Comparison of ENCODE assay signal across 33 cellular contexts in the genomic region with DNA sequence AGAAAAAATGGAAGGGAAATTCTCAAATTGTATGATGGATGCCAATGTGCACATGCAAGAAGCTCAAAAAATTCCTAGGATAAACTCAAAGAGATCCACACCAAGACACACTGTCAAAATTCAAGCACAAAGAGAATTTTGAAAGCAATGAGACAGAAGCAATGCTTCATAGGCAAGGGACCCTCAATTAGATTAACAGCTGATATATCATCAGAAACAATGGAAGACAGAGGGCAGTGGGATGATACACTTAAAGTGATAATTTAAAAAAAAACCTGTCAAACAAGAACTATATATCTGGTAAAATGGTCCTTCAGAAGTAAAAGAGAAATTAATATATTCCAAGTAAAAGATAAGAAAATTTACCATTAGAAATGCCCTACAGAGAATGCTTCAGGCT.
"Had no signal": no experiment of that assay in that cellular context is flagged by ENCODE, and none has a peak within 500 bp of the region (broad histone marks: within the 10 kb centered on the region; RNA-seq: fewer than 3 reads in every experiment).

No MANE protein-coding gene starts in this region.

- H3K27ac Mint-ChIP-seq: activated CD4-positive, alpha-beta T cell treated with anti-CD3 and anti-CD28 coated beads, Interleukin-2, amount 10 ng/mL, durations not matched to agents 24 days and 14 days; activated CD8-positive, alpha-beta T cell treated with anti-CD3 and anti-CD28 coated beads, Interleukin-2, amount 10 ng/mL, durations not matched to agents 7 days and 5 days; activated naive CD4-positive, alpha-beta T cell treated with anti-CD3 and anti-CD28 coated beads, Interleukin-2, amount 50 U/mL, for 24 hours; activated naive CD8-positive, alpha-beta T cell treated with anti-CD3 and anti-CD28 coated beads, Interleukin-2, amount 10 ng/mL, durations not matched to agents 7 days and 5 days; activated T-cell treated with anti-CD3 and anti-CD28 coated beads, Interleukin-2, amount 50 U/mL, for 24 hours; activated T-helper 2 cell treated with anti-CD3 and anti-CD28 coated beads, Interferon-gamma antibody, Interleukin-2, Interleukin-4, amounts not matched to agents 10 μg/mL and 5 μg/mL and 100 μg/mL, durations not matched to agents 14 hours and 24 hours and 36 hours had no signal

- H3K27me3 ChIP-seq: ascending aorta, cardiac muscle cell, colonic mucosa, Peyer's patch, SJSA1 had no signal

- ATAC-seq: activated CD8-positive, alpha-beta T cell treated with anti-CD3 and anti-CD28 coated beads, Interleukin-2, amount 10 ng/mL, durations not matched to agents 7 days and 5 days; PC-3; SK-N-SH treated with all-trans-retinoic acid at 6 μM for 48 hours had no signal

- H3K4me3 ChIP-seq: ascending aorta, cardiac muscle cell, colonic mucosa, Peyer's patch, SJSA1 had no signal

- H3K27me3 Mint-ChIP-seq: activated CD4-positive, alpha-beta T cell treated with anti-CD3 and anti-CD28 coated beads, Interleukin-2, amount 10 ng/mL, durations not matched to agents 24 days and 14 days; activated naive CD4-positive, alpha-beta T cell treated with anti-CD3 and anti-CD28 coated beads, Interleukin-2, amount 50 U/mL, for 24 hours; activated naive CD8-positive, alpha-beta T cell treated with anti-CD3 and anti-CD28 coated beads, Interleukin-2, amount 10 ng/mL, durations not matched to agents 7 days and 5 days; activated T-cell treated with anti-CD3 and anti-CD28 coated beads, Interleukin-2, amount 50 U/mL, for 24 hours; central memory CD8-positive, alpha-beta T cell had no signal

- H3K4me1 ChIP-seq: ascending aorta, colonic mucosa, Peyer's patch, SJSA1 had no signal

- H3K36me3 Mint-ChIP-seq: activated naive CD4-positive, alpha-beta T cell treated with anti-CD3 and anti-CD28 coated beads, Interleukin-2, amount 50 U/mL, for 24 hours; activated naive CD8-positive, alpha-beta T cell treated with anti-CD3 and anti-CD28 coated beads, Interleukin-2, amount 10 ng/mL, durations not matched to agents 7 days and 5 days had no signal

- H3K27ac ChIP-seq: ascending aorta, cardiac muscle cell, colonic mucosa, Peyer's patch, SJSA1, VCaP had no signal

- H3K36me3 ChIP-seq: ascending aorta, cardiac muscle cell, colonic mucosa, Peyer's patch, SJSA1 had no signal

- DNase-seq: activated CD4-positive, alpha-beta T cell treated with anti-CD3 and anti-CD28 coated beads, Interleukin-2, amount 10 ng/mL, durations not matched to agents 24 days and 14 days; activated CD4-positive, alpha-beta T cell treated with anti-CD3 and anti-CD28 coated beads, Interleukin-2, amount 50 U/mL, for 48 hours; activated CD4-positive, CD25-positive, alpha-beta regulatory T cell; activated CD8-positive, alpha-beta T cell treated with anti-CD3 and anti-CD28 coated beads, Interleukin-2, amount 10 ng/mL, durations not matched to agents 7 days and 5 days; activated gamma-delta T cell; activated naive CD4-positive, alpha-beta T cell treated with Interleukin-2 at 50 U/mL for 16 hours; activated naive CD8-positive, alpha-beta T cell treated with anti-CD3 and anti-CD28 coated beads, Interleukin-2, amount 10 ng/mL, durations not matched to agents 7 days and 5 days; activated T-cell treated with anti-CD3 and anti-CD28 coated beads, Interleukin-2, amount 50 U/mL, for 24 hours; amygdala; colonic mucosa; NCI-H1092 treated with DMSO at 0.1 percent for 48 hours; NCI-H1417; NCI-H146; NCI-H187; NCI-H2081; NCI-H226; NCI-H446 treated with DMSO at 0.1 percent for 48 hours; NCI-H524; PC-3; Peyer's patch; RPMI8226; SHP77 treated with DMSO at 0.1 percent for 48 hours; T-helper 1 cell; T-helper 2 cell; T-helper 9 cell had no signal

- H3K4me3 Mint-ChIP-seq: activated CD4-positive, alpha-beta T cell treated with anti-CD3 and anti-CD28 coated beads, Interleukin-2, amount 10 ng/mL, durations not matched to agents 24 days and 14 days; activated CD8-positive, alpha-beta T cell treated with anti-CD3 and anti-CD28 coated beads, Interleukin-2, amount 10 ng/mL, durations not matched to agents 7 days and 5 days; activated naive CD4-positive, alpha-beta T cell treated with anti-CD3 and anti-CD28 coated beads, Interleukin-2, amount 50 U/mL, for 24 hours; activated naive CD8-positive, alpha-beta T cell treated with anti-CD3 and anti-CD28 coated beads, Interleukin-2, amount 10 ng/mL, durations not matched to agents 7 days and 5 days; activated T-cell treated with anti-CD3 and anti-CD28 coated beads, Interleukin-2, amount 50 U/mL, for 24 hours; central memory CD8-positive, alpha-beta T cell had no signal

- H3K4me1 Mint-ChIP-seq: activated CD4-positive, alpha-beta T cell treated with anti-CD3 and anti-CD28 coated beads, Interleukin-2, amount 10 ng/mL, durations not matched to agents 24 days and 14 days; activated naive CD4-positive, alpha-beta T cell treated with anti-CD3 and anti-CD28 coated beads, Interleukin-2, amount 50 U/mL, for 24 hours; activated naive CD8-positive, alpha-beta T cell treated with anti-CD3 and anti-CD28 coated beads, Interleukin-2, amount 10 ng/mL, durations not matched to agents 7 days and 5 days; central memory CD8-positive, alpha-beta T cell had no signal

- H3K9me3 ChIP-seq: colonic mucosa, SJSA1 had no signal
